ENCODE assay signal across 19 cellular contexts in genomic region chr4:43394976-43395375, GRCh38.
DNase-seq lines count a peak whose midpoint lies in the region; ATAC-seq and TF ChIP-seq lines count a peak whose summit lies in the region.
"Had no signal": no experiment of that assay in that cellular context is flagged by ENCODE, and none has a peak within 500 bp of the region (broad histone marks: within the 10 kb centered on the region; RNA-seq: fewer than 3 reads in every experiment).

No MANE protein-coding gene starts in this region.

- no peak overlapping the region for H3K27ac ChIP-seq in breast epithelium
- no peak overlapping the region for H3K27ac ChIP-seq in trophoblast cell (ENCODE audit: low read depth, low read length)
- H3K27ac ChIP-seq: 22Rv1 had no signal

- no peak overlapping the region for H3K9ac ChIP-seq in trophoblast cell (ENCODE audit: low read length)

- H3K9me3 ChIP-seq in breast epithelium (no peaks in the 10 kb centered on the region), trophoblast cell (ENCODE audit: insufficient read depth, low read depth, low read length) (peaks cover 2% of the 10 kb centered on the region)
- H3K9me3 ChIP-seq: BE2C had no signal

- H3K4me1 Mint-ChIP-seq in MCF 10A (ENCODE audit: insufficient read depth, unreplicated experiment): no peaks in the 10 kb centered on the region
- H3K4me1 Mint-ChIP-seq in activated CD4-positive, alpha-beta T cell treated with anti-CD3 and anti-CD28 coated beads for 36 hours: no peaks in the 10 kb centered on the region
- H3K4me1 Mint-ChIP-seq in activated CD8-positive, alpha-beta T cell treated with anti-CD3 and anti-CD28 coated beads, Interleukin-2, amount 10 ng/mL, durations not matched to agents 7 days and 5 days (ENCODE audit: low read depth): no peaks in the 10 kb centered on the region

- peaks cover 8% of the 10 kb centered on the region for H3K9me3 Mint-ChIP-seq in MCF 10A (ENCODE audit: unreplicated experiment)
- peaks cover 14% of the 10 kb centered on the region for H3K9me3 Mint-ChIP-seq in activated CD4-positive, alpha-beta T cell treated with anti-CD3 and anti-CD28 coated beads for 36 hours (ENCODE audit: low read depth)
- no peaks in the 10 kb centered on the region for H3K9me3 Mint-ChIP-seq in activated CD8-positive, alpha-beta T cell treated with anti-CD3 and anti-CD28 coated beads, Interleukin-2, amount 10 ng/mL, durations not matched to agents 7 days and 5 days (ENCODE audit: insufficient read depth)

- H3K4me3 Mint-ChIP-seq in MCF 10A (ENCODE audit: unreplicated experiment): no peak overlapping the region
- H3K4me3 Mint-ChIP-seq in activated CD4-positive, alpha-beta T cell treated with anti-CD3 and anti-CD28 coated beads for 36 hours: no peak overlapping the region
- no peak overlapping the region for H3K4me3 Mint-ChIP-seq in activated CD8-positive, alpha-beta T cell treated with anti-CD3 and anti-CD28 coated beads, Interleukin-2, amount 10 ng/mL, durations not matched to agents 7 days and 5 days
- H3K4me3 Mint-ChIP-seq: CD4-positive, alpha-beta T cell had no signal

- H2AFZ ChIP-seq in trophoblast cell (ENCODE audit: insufficient read depth, low read length, poor library complexity): no peak overlapping the region

- no peak overlapping the region for H3K23ac ChIP-seq in trophoblast cell (ENCODE audit: low read length)

- no peak for TF ChIP-seq POLR2A in breast epithelium (IDR thresholded peaks at IDR 0.05)

- no peak for ATAC-seq in activated CD4-positive, alpha-beta T cell treated with anti-CD3 and anti-CD28 coated beads for 36 hours
- no peak for ATAC-seq in activated CD8-positive, alpha-beta T cell treated with anti-CD3 and anti-CD28 coated beads, Interleukin-2, amount 10 ng/mL, durations not matched to agents 7 days and 5 days
- ATAC-seq: SK-N-SH treated with all-trans-retinoic acid at 6 μM for 48 hours had no signal

- TF ChIP-seq CTCF in MCF 10A (IDR thresholded peaks at IDR 0.05; ENCODE audit: unreplicated experiment): no peak
- TF ChIP-seq CTCF in breast epithelium (IDR thresholded peaks at IDR 0.05): no peak
- TF ChIP-seq CTCF in cardiac fibroblast (IDR thresholded peaks at IDR 0.05; ENCODE audit: low read depth, low read length): no peak
- TF ChIP-seq CTCF in fibroblast of villous mesenchyme (IDR thresholded peaks at IDR 0.05; ENCODE audit: insufficient read depth, low read depth, low read length): no peak

- H3K4me2 ChIP-seq in trophoblast cell (ENCODE audit: low read length): no peak overlapping the region

- H3K79me2 ChIP-seq in trophoblast cell (ENCODE audit: control insufficient read depth, insufficient read depth, low read length, poor library complexity): no peaks in the 10 kb centered on the region

- H3K4ac ChIP-seq in trophoblast cell (ENCODE audit: low read depth, low read length): no peak overlapping the region

- no peak overlapping the region for H3K4me3 ChIP-seq in breast epithelium
- H3K4me3 ChIP-seq in cardiac fibroblast (replicated peaks in 1 of 2; ENCODE audit: low read depth in 2 of 2, low read length in 2 of 2): no peak overlapping the region
- H3K4me3 ChIP-seq in fibroblast of villous mesenchyme (ENCODE audit: low read depth, low read length): no peak overlapping the region
- no peak overlapping the region for H3K4me3 ChIP-seq in trophoblast cell (ENCODE audit: low read depth, low read length)

- H3K27me3 Mint-ChIP-seq in MCF 10A (ENCODE audit: insufficient read depth, unreplicated experiment): no peaks in the 10 kb centered on the region
- H3K27me3 Mint-ChIP-seq in activated CD4-positive, alpha-beta T cell treated with anti-CD3 and anti-CD28 coated beads for 36 hours: no peaks in the 10 kb centered on the region
- H3K27me3 Mint-ChIP-seq in activated CD8-positive, alpha-beta T cell treated with anti-CD3 and anti-CD28 coated beads, Interleukin-2, amount 10 ng/mL, durations not matched to agents 7 days and 5 days (ENCODE audit: low read depth): no peaks in the 10 kb centered on the region
- H3K27me3 Mint-ChIP-seq: CD4-positive, alpha-beta T cell had no signal

- WGBS in trophoblast cell (ENCODE audit: extremely low coverage, insufficient coverage, insufficient read length): no CpG with 5 or more reads among the region's 3 CpGs

- CTCF ChIA-PET in MCF 10A (lab: Yijun Ruan, JAX): no interaction called here
- CTCF ChIA-PET in activated CD4-positive, alpha-beta T cell treated with anti-CD3 and anti-CD28 coated beads for 36 hours (lab: Charles Lee): no interaction called here
- CTCF ChIA-PET in activated CD8-positive, alpha-beta T cell treated with anti-CD3 and anti-CD28 coated beads, Interleukin-2, amount 10 ng/mL, durations not matched to agents 7 days and 5 days (lab: Charles Lee): no interaction called here

- H2AK5ac ChIP-seq in trophoblast cell (ENCODE audit: low read length): no peak overlapping the region

- DNase-seq in MCF 10A (ENCODE audit: unreplicated experiment): peak; percentile 6
- no peak for DNase-seq in breast epithelium (ENCODE audit: low spot score in 2 of 2)
- peak; percentile 6 to 28 for DNase-seq in cardiac fibroblast (ENCODE audit: low read depth in 2 of 2)
- DNase-seq in fibroblast of villous mesenchyme (ENCODE audit: low read depth): peak; percentile 38
- DNase-seq in trophoblast cell: no peak
- DNase-seq in activated CD4-positive, alpha-beta T cell treated with anti-CD3 and anti-CD28 coated beads for 36 hours: no peak
- no peak for DNase-seq in DMS79 (lab: John Stamatoyannopoulos, UW)
- DNase-seq in activated CD8-positive, alpha-beta T cell treated with anti-CD3 and anti-CD28 coated beads, Interleukin-2, amount 10 ng/mL, durations not matched to agents 7 days and 5 days: no peak
- DNase-seq: BE2C; Calu3; CD4-positive, alpha-beta T cell; DMS53; MV-4-11; NCI-H1417; NCI-H187 treated with DMSO at 0.1 percent for 48 hours; NCI-H526 treated with DMSO at 0.1 percent for 48 hours; SHP77 had no signal

- no peak overlapping the region for H4K12ac ChIP-seq in trophoblast cell (ENCODE audit: low read depth, low read length)

- no peak overlapping the region for H3K14ac ChIP-seq in trophoblast cell (ENCODE audit: low read length)

- POLR2A ChIA-PET in MCF 10A (lab: Yijun Ruan, JAX): no interaction called here
- POLR2A ChIA-PET in activated CD4-positive, alpha-beta T cell treated with anti-CD3 and anti-CD28 coated beads for 36 hours (lab: Charles Lee): no interaction called here
- POLR2A ChIA-PET in activated CD8-positive, alpha-beta T cell treated with anti-CD3 and anti-CD28 coated beads, Interleukin-2, amount 10 ng/mL, durations not matched to agents 7 days and 5 days (lab: Charles Lee): no interaction called here

- H3K36me3 ChIP-seq in breast epithelium (no peaks in the 10 kb centered on the region), trophoblast cell (ENCODE audit: control insufficient read depth in 1 of 2, insufficient read depth in 2 of 2, low read length in 2 of 2) (no peaks in the 10 kb centered on the region)
- H3K36me3 ChIP-seq: BE2C had no signal

- H3K27ac Mint-ChIP-seq in MCF 10A (ENCODE audit: low read depth, unreplicated experiment): no peak overlapping the region
- no peak overlapping the region for H3K27ac Mint-ChIP-seq in activated CD4-positive, alpha-beta T cell treated with anti-CD3 and anti-CD28 coated beads for 36 hours
- no peak overlapping the region for H3K27ac Mint-ChIP-seq in activated CD8-positive, alpha-beta T cell treated with anti-CD3 and anti-CD28 coated beads, Interleukin-2, amount 10 ng/mL, durations not matched to agents 7 days and 5 days
- H3K27ac Mint-ChIP-seq: CD4-positive, alpha-beta T cell had no signal

- H3K27me3 ChIP-seq in breast epithelium (no peaks in the 10 kb centered on the region), trophoblast cell (ENCODE audit: insufficient read depth, low read length) (no peaks in the 10 kb centered on the region)
- H3K27me3 ChIP-seq: BE2C had no signal

- H3K18ac ChIP-seq in trophoblast cell (ENCODE audit: low read length): no peak overlapping the region

- H3K4me1 ChIP-seq in breast epithelium (no peaks in the 10 kb centered on the region), trophoblast cell (ENCODE audit: control insufficient read depth in 1 of 2, insufficient read depth in 2 of 2, low read length in 2 of 2) (no peaks in the 10 kb centered on the region)
- H3K4me1 ChIP-seq: BE2C had no signal

- no peaks in the 10 kb centered on the region for H3K79me1 ChIP-seq in trophoblast cell (ENCODE audit: low read length)

- H4K8ac ChIP-seq in trophoblast cell (ENCODE audit: low read depth, low read length): no peak overlapping the region

- H2BK12ac ChIP-seq in trophoblast cell (ENCODE audit: low read length): no peak overlapping the region

- H4K91ac ChIP-seq in trophoblast cell (ENCODE audit: low read depth, low read length): no peak overlapping the region

- H2BK5ac ChIP-seq in trophoblast cell (ENCODE audit: low read depth, low read length, poor library complexity): no peak overlapping the region

- no peak overlapping the region for H2BK120ac ChIP-seq in trophoblast cell (ENCODE audit: insufficient read depth, low read length, poor library complexity)

- BruUV-seq in MCF 10A (replicated peaks; lab: Mats Ljungman, UMichigan): no TSS peak

- intact Hi-C loops in MCF 10A (cut with micrococcal nuclease) (no loop called here), breast epithelium (cut with DNase I; ENCODE audit: low total_unique reads) (no loop called here)
- intact Hi-C loops in activated CD4-positive, alpha-beta T cell treated with anti-CD3 and anti-CD28 coated beads for 36 hours (cut with DNase I, micrococcal nuclease): no loop called here

- no peaks in the 10 kb centered on the region for H3K36me3 Mint-ChIP-seq in MCF 10A (ENCODE audit: insufficient read depth, unreplicated experiment)
- no peaks in the 10 kb centered on the region for H3K36me3 Mint-ChIP-seq in activated CD4-positive, alpha-beta T cell treated with anti-CD3 and anti-CD28 coated beads for 36 hours (ENCODE audit: low read depth)
- H3K36me3 Mint-ChIP-seq in activated CD8-positive, alpha-beta T cell treated with anti-CD3 and anti-CD28 coated beads, Interleukin-2, amount 10 ng/mL, durations not matched to agents 7 days and 5 days (ENCODE audit: low read depth): no peaks in the 10 kb centered on the region

Comparison
In these comparisons a context has a peak if more than half of its experiments do, and no peak if none do; other contexts are left out.
1. DNase-seq: peak in MCF 10A (single experiment), cardiac fibroblast (2 of 2) and fibroblast of villous mesenchyme (single experiment); none in breast epithelium (0 of 2), trophoblast cell (0 of 2), activated CD4-positive, alpha-beta T cell treated with anti-CD3 and anti-CD28 coated beads for 36 hours (single experiment), DMS79 (single experiment) and activated CD8-positive, alpha-beta T cell treated with anti-CD3 and anti-CD28 coated beads, Interleukin-2, amount 10 ng/mL, durations not matched to agents 7 days and 5 days (single experiment).